Comparison of ENCODE assay signal across 16 cellular contexts in the genomic region with DNA sequence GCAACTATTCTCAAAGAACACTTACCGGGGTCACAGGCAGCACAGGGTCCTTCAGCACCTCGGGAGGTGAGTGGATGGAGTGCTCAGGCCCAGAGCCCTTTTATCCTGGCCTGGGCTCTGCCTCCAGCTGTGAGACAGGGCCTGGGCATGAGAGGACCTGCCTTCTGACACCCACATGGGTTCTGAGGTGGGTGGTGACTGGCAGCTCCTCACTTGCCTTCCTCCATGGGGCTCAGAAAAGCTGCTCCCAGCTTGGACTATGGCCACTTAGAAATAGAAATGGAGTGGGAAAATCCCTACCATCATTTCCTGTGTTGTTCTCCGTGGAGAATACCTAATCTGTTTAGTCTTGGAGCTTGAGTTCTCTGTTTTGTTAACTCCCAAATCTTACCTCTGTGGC. TPM values are rescaled to one million over a fixed set of nuclear protein-coding genes. Genes with fewer than 3 reads are reported as not detected.
A peak's percentile ranks its signal among the peaks of the same experiment; 100 is the strongest.
DNase-seq lines count a peak whose midpoint lies in the region; ATAC-seq, FAIRE-seq and TF ChIP-seq lines count a peak whose summit lies in the region.
"Had no signal": no experiment of that assay in that cellular context is flagged by ENCODE, and none has a peak within 500 bp of the region (broad histone marks: within the 10 kb centered on the region; RNA-seq: fewer than 3 reads in every experiment).

Gene LCE1C, minus strand, starts transcription at position 76 of the 400 bp plus-strand sequence. CDS start 1,173 bp downstream, outside the sequence.

- peak within 1 kb of the TSS; percentile 4 for H3K27ac Mint-ChIP-seq in activated naive CD4-positive, alpha-beta T cell treated with anti-CD3 and anti-CD28 coated beads, Interleukin-2, amount 10 ng/mL, durations not matched to agents 7 days and 5 days
- H3K27ac Mint-ChIP-seq: CD14-positive monocyte; CD8-positive, alpha-beta T cell had no signal

- no peak within 1 kb of the TSS for H3K4me3 Mint-ChIP-seq in activated naive CD4-positive, alpha-beta T cell treated with anti-CD3 and anti-CD28 coated beads, Interleukin-2, amount 10 ng/mL, durations not matched to agents 7 days and 5 days
- H3K4me3 Mint-ChIP-seq: CD14-positive monocyte; CD8-positive, alpha-beta T cell had no signal

- intact Hi-C loops in lower leg skin (cut with DNase I; ENCODE audit: low total_unique reads), result no loop called here

- TF ChIP-seq POLR2A in lower leg skin (IDR thresholded peaks at IDR 0.05), result no peak

- no peaks in the 10 kb centered on the region for H3K4me1 Mint-ChIP-seq in activated naive CD4-positive, alpha-beta T cell treated with anti-CD3 and anti-CD28 coated beads, Interleukin-2, amount 10 ng/mL, durations not matched to agents 7 days and 5 days
- H3K4me1 Mint-ChIP-seq: CD14-positive monocyte had no signal

- H3K4me3 ChIP-seq in bronchial epithelial cell (ENCODE audit: low read depth, low read length), result no peak within 1 kb of the TSS
- H3K4me3 ChIP-seq in lower leg skin (ENCODE audit: low read depth, poor library complexity, severe bottlenecking), result no peak within 1 kb of the TSS

- H3K9me3 Mint-ChIP-seq in activated naive CD4-positive, alpha-beta T cell treated with anti-CD3 and anti-CD28 coated beads, Interleukin-2, amount 10 ng/mL, durations not matched to agents 7 days and 5 days, result no peaks in the 10 kb centered on the region

- H3K36me3 ChIP-seq in bronchial epithelial cell (ENCODE audit: control insufficient read depth, insufficient read depth, low read length), result no peaks in the 10 kb centered on the region

- ATAC-seq in GM18867 (IDR thresholded peaks at IDR 0.05; ENCODE audit: unreplicated experiment), result no peak
- ATAC-seq: CD8-positive, alpha-beta T cell had no signal

- 35 to 38% methylated on average over 3 of the region's 3 CpGs for WGBS in lower leg skin, 2 donors

- TF ChIP-seq CTCF in bronchial epithelial cell (IDR thresholded peaks at IDR 0.05; ENCODE audit: insufficient read depth, low read length, severe bottlenecking) (no peak), lower leg skin (IDR thresholded peaks at IDR 0.05) (no peak)

- CTCF ChIA-PET in activated naive CD4-positive, alpha-beta T cell treated with anti-CD3 and anti-CD28 coated beads, Interleukin-2, amount 10 ng/mL, durations not matched to agents 7 days and 5 days (lab: Charles Lee), result no interaction called here

- DNase-seq in activated naive CD4-positive, alpha-beta T cell treated with anti-CD3 and anti-CD28 coated beads, Interleukin-2, amount 10 ng/mL, durations not matched to agents 7 days and 5 days, result no peak
- DNase-seq in activated naive CD4-positive, alpha-beta T cell treated with Interleukin-2 at 50 U/mL for 16 hours, result no peak
- DNase-seq in bronchial epithelial cell (ENCODE audit: low read depth) (peak; percentile 89), lower leg skin (ENCODE audit: low spot score in 2 of 2) (no peak), NCI-H2171 (lab: John Stamatoyannopoulos, UW) (no peak), NCI-H345 (lab: John Stamatoyannopoulos, UW) (no peak)
- DNase-seq: CD8-positive, alpha-beta T cell; COR-L47; DND-41; GDM1 had no signal

- no peaks in the 10 kb centered on the region for H3K27me3 ChIP-seq in bronchial epithelial cell (ENCODE audit: control insufficient read depth, insufficient read depth, low read length)

- no peaks in the 10 kb centered on the region for H3K36me3 Mint-ChIP-seq in activated naive CD4-positive, alpha-beta T cell treated with anti-CD3 and anti-CD28 coated beads, Interleukin-2, amount 10 ng/mL, durations not matched to agents 7 days and 5 days
- H3K36me3 Mint-ChIP-seq: CD14-positive monocyte; CD8-positive, alpha-beta T cell had no signal

- peaks cover 18% of the 10 kb centered on the region for H3K27me3 Mint-ChIP-seq in activated naive CD4-positive, alpha-beta T cell treated with anti-CD3 and anti-CD28 coated beads, Interleukin-2, amount 10 ng/mL, durations not matched to agents 7 days and 5 days

- peak; percentile 43 for FAIRE-seq in bronchial epithelial cell (lab: Jason Lieb, UNC)
- FAIRE-seq: GM12892, GM19239, H54 had no signal

RNA-seq across cellular contexts. Expression of gene LCE1C, which starts in this region (rescaled TPM):
- total RNA-seq in bronchial epithelial cell, result 0.26 TPM in 1 of 2 replicates, not detected in the other
- total RNA-seq in lower leg skin, result 1,000 to 10,000 TPM; 1,701 to 2,689 (median 2,386) TPM
- total RNA-seq: A673; CD8-positive, alpha-beta T cell had no signal

Comparison
In these comparisons a context has a peak if more than half of its experiments do, and no peak if none do; other contexts are left out.
1. RNA of gene LCE1C (total RNA-seq): 1,701 to 2,689 TPM in lower leg skin; 0.26 TPM in bronchial epithelial cell; every median in the first group is over 1,000 times any median in the second.
2. Peak in DNase-seq in bronchial epithelial cell; RNA of the gene not detected or under 1 TPM.